ENCODE assay signal across 10 cellular contexts in genomic region chr5:148385094-148385493, GRCh38. TPM values are rescaled to one million over a fixed set of nuclear protein-coding genes. Genes with fewer than 3 reads are reported as not detected.
DNase-seq lines count a peak whose midpoint lies in the region; ATAC-seq and TF ChIP-seq lines count a peak whose summit lies in the region.
"Had no signal": no experiment of that assay in that cellular context is flagged by ENCODE, and none has a peak within 500 bp of the region (broad histone marks: within the 10 kb centered on the region; RNA-seq: fewer than 3 reads in every experiment).

No MANE protein-coding gene starts in this region.

- CTCF ChIA-PET in activated B cell treated with CpG ODN at 0.5 μM for 24 hours (lab: Charles Lee): interaction anchor here (1.4 kb wide), 1 partner anchor 20 kb away, joined by 3 read pairs; no protein-coding TSS in a partner anchor

- H3K4me1 Mint-ChIP-seq in activated naive CD4-positive, alpha-beta T cell treated with anti-CD3 and anti-CD28 coated beads, Interleukin-2, amount 50 U/mL, for 24 hours: peaks cover 61% of the 10 kb centered on the region
- peaks cover 52% of the 10 kb centered on the region for H3K4me1 Mint-ChIP-seq in activated B cell treated with CpG ODN at 0.5 μM for 24 hours
- H3K4me1 Mint-ChIP-seq in glutamatergic neuron (ENCODE audit: low read depth, unreplicated experiment): peaks cover 14% of the 10 kb centered on the region
- peaks cover 27 to 53% of the 10 kb centered on the region in 2 donors for H3K4me1 Mint-ChIP-seq in stimulated activated naive B cell treated with anti-CD40 and anti-IgM and Interleukin-4, amounts not matched to agents 10 μg/mL and 1 μg/mL and 100 μg/mL, for 72 hours

- H3K27ac ChIP-seq in tibial artery: no peak overlapping the region

- H3K4me1 ChIP-seq in tibial artery: peaks cover 0 to 27% (median 17%) of the 10 kb centered on the region in 4 donors

- no peaks in the 10 kb centered on the region for H3K9me3 ChIP-seq in tibial artery

- intact Hi-C loops in activated B cell treated with CpG ODN at 0.5 μM for 24 hours (cut with micrococcal nuclease): loop anchor here (2.0 to 10.0 kb wide), 3 partner anchors 600 to 1938 kb away; partner anchors contain the start of genes JAKMIP2, SLC26A2 and TCERG1
- intact Hi-C loops in tibial artery (cut with DNase I; ENCODE audit: low total_unique reads): no loop called here

- POLR2A ChIA-PET in activated B cell treated with CpG ODN at 0.5 μM for 24 hours (lab: Charles Lee): no interaction called here

- no peak for DNase-seq in activated naive CD4-positive, alpha-beta T cell (lab: John Stamatoyannopoulos, UW)
- DNase-seq in activated B cell treated with CpG ODN at 0.5 μM for 24 hours: no peak
- no peak for DNase-seq in glutamatergic neuron
- DNase-seq in stimulated activated naive B cell treated with anti-CD40 and anti-IgM and Interleukin-4, amounts not matched to agents 10 μg/mL and 1 μg/mL and 100 μg/mL, for 72 hours: no peak
- no peak for DNase-seq in tibial artery
- DNase-seq: islet precursor cell; stimulated activated CD4-positive, alpha-beta T cell treated with anti-CD3 and anti-CD28 coated beads, Interleukin-2, amount 100 ng/mL, for 48 hours had no signal

- TF ChIP-seq CTCF in activated B cell treated with CpG ODN at 0.5 μM for 24 hours (IDR thresholded peaks at IDR 0.05): no peak
- TF ChIP-seq CTCF in glutamatergic neuron (IDR thresholded peaks at IDR 0.05; ENCODE audit: partially characterized antibody, unreplicated experiment): no peak
- TF ChIP-seq CTCF in tibial artery (IDR thresholded peaks at IDR 0.05): no peak

- H3K4me3 ChIP-seq in tibial artery: no peak overlapping the region

- peak overlapping the region; percentile 88 for H3K27ac Mint-ChIP-seq in activated naive CD4-positive, alpha-beta T cell treated with anti-CD3 and anti-CD28 coated beads, Interleukin-2, amount 50 U/mL, for 24 hours
- H3K27ac Mint-ChIP-seq in activated B cell treated with CpG ODN at 0.5 μM for 24 hours: peak overlapping the region; percentile 99
- peak overlapping the region; percentile 99 for H3K27ac Mint-ChIP-seq in glutamatergic neuron (ENCODE audit: unreplicated experiment)
- peak overlapping the region; percentile 37 for H3K27ac Mint-ChIP-seq in stimulated activated naive B cell treated with anti-CD40 and anti-IgM and Interleukin-4, amounts not matched to agents 10 μg/mL and 1 μg/mL and 100 μg/mL, for 72 hours

- peaks cover 7% of the 10 kb centered on the region for H3K36me3 Mint-ChIP-seq in activated naive CD4-positive, alpha-beta T cell treated with anti-CD3 and anti-CD28 coated beads, Interleukin-2, amount 50 U/mL, for 24 hours
- H3K36me3 Mint-ChIP-seq in activated B cell treated with CpG ODN at 0.5 μM for 24 hours (ENCODE audit: low read depth) (peaks cover 31% of the 10 kb centered on the region), glutamatergic neuron (ENCODE audit: unreplicated experiment) (no peaks in the 10 kb centered on the region)
- H3K36me3 Mint-ChIP-seq in stimulated activated naive B cell treated with anti-CD40 and anti-IgM and Interleukin-4, amounts not matched to agents 10 μg/mL and 1 μg/mL and 100 μg/mL, for 72 hours: peaks cover 15 to 21% of the 10 kb centered on the region in 2 donors

- peak overlapping the region; percentile 86 for H3K4me3 Mint-ChIP-seq in activated naive CD4-positive, alpha-beta T cell treated with anti-CD3 and anti-CD28 coated beads, Interleukin-2, amount 50 U/mL, for 24 hours
- peak overlapping the region; percentile 97 for H3K4me3 Mint-ChIP-seq in activated B cell treated with CpG ODN at 0.5 μM for 24 hours
- H3K4me3 Mint-ChIP-seq in glutamatergic neuron (ENCODE audit: unreplicated experiment): peak overlapping the region; percentile 99
- peak overlapping the region; percentile 68 to 82 for H3K4me3 Mint-ChIP-seq in stimulated activated naive B cell treated with anti-CD40 and anti-IgM and Interleukin-4, amounts not matched to agents 10 μg/mL and 1 μg/mL and 100 μg/mL, for 72 hours

- no peaks in the 10 kb centered on the region for H3K27me3 Mint-ChIP-seq in activated naive CD4-positive, alpha-beta T cell treated with anti-CD3 and anti-CD28 coated beads, Interleukin-2, amount 50 U/mL, for 24 hours
- H3K27me3 Mint-ChIP-seq in activated B cell treated with CpG ODN at 0.5 μM for 24 hours (no peaks in the 10 kb centered on the region), glutamatergic neuron (ENCODE audit: unreplicated experiment) (peaks cover 11% of the 10 kb centered on the region)
- no peaks in the 10 kb centered on the region for H3K27me3 Mint-ChIP-seq in stimulated activated naive B cell treated with anti-CD40 and anti-IgM and Interleukin-4, amounts not matched to agents 10 μg/mL and 1 μg/mL and 100 μg/mL, for 72 hours

- H3K27me3 ChIP-seq in tibial artery: no peaks in the 10 kb centered on the region

- ATAC-seq in activated B cell treated with CpG ODN at 0.5 μM for 24 hours (ENCODE audit: low read depth) (no peak), GM18519 (IDR thresholded peaks at IDR 0.05; ENCODE audit: low FRiP score, unreplicated experiment) (no peak), HG03521 (IDR thresholded peaks at IDR 0.05; ENCODE audit: unreplicated experiment) (no peak)
- ATAC-seq in stimulated activated naive B cell treated with anti-CD40 and anti-IgM and Interleukin-4, amounts not matched to agents 10 μg/mL and 1 μg/mL and 100 μg/mL, for 72 hours (replicated peaks): no peak

- H3K9me3 Mint-ChIP-seq in activated naive CD4-positive, alpha-beta T cell treated with anti-CD3 and anti-CD28 coated beads, Interleukin-2, amount 50 U/mL, for 24 hours: no peaks in the 10 kb centered on the region
- H3K9me3 Mint-ChIP-seq in activated B cell treated with CpG ODN at 0.5 μM for 24 hours (no peaks in the 10 kb centered on the region), glutamatergic neuron (ENCODE audit: unreplicated experiment) (peaks cover 12% of the 10 kb centered on the region)
- H3K9me3 Mint-ChIP-seq in stimulated activated naive B cell treated with anti-CD40 and anti-IgM and Interleukin-4, amounts not matched to agents 10 μg/mL and 1 μg/mL and 100 μg/mL, for 72 hours: no peaks in the 10 kb centered on the region

- H3K36me3 ChIP-seq in tibial artery: peaks cover 0 to 4% (median 0%) of the 10 kb centered on the region in 3 donors

RNA-seq across cellular contexts. Expression of gene FBXO38, which starts 1.3 kb away (rescaled TPM):
- total RNA-seq in activated B cell treated with CpG ODN at 0.5 μM for 24 hours: 62.8 and 81.9 TPM in 2 replicates
- 132 TPM for total RNA-seq in glutamatergic neuron (ENCODE audit: unreplicated experiment)

RNA-seq across cellular contexts. Expression of gene SPINK9, which starts 49.7 kb away (rescaled TPM):
- not detected in 2 replicates for total RNA-seq in activated B cell treated with CpG ODN at 0.5 μM for 24 hours
- total RNA-seq in glutamatergic neuron (ENCODE audit: unreplicated experiment): not detected

Comparison
In these comparisons a context has a peak if more than half of its experiments do, and no peak if none do; other contexts are left out.
1. H3K27ac Mint-ChIP-seq: peak in every context shown above with its lines; median percentile 99 in activated B cell treated with CpG ODN at 0.5 μM for 24 hours; 99 in glutamatergic neuron; 88 in activated naive CD4-positive, alpha-beta T cell treated with anti-CD3 and anti-CD28 coated beads, Interleukin-2, amount 50 U/mL, for 24 hours; 37 in stimulated activated naive B cell treated with anti-CD40 and anti-IgM and Interleukin-4, amounts not matched to agents 10 μg/mL and 1 μg/mL and 100 μg/mL, for 72 hours.